In genomic region chr7:157616931-157617330, GRCh38 we compare ENCODE assay signal across 26 cellular contexts.
"Had no signal": no experiment of that assay in that cellular context is flagged by ENCODE, and none has a peak within 500 bp of the region (broad histone marks: within the 10 kb centered on the region; RNA-seq: fewer than 3 reads in every experiment).

No MANE protein-coding gene starts in this region.

- H3K9me3 Mint-ChIP-seq: naive thymus-derived CD8-positive, alpha-beta T cell; natural killer cell treated with Interleukin-12 subunit alpha and Interleukin-12 subunit beta and Interleukin-15 and Interleukin-18, amount 100 ng/mL, for 72 hours; neural progenitor cell; stimulated activated effector memory CD8-positive, alpha-beta T cell treated with anti-CD3 and anti-CD28 coated beads, Interleukin-12 subunit alpha, Interleukin-12 subunit beta, amount 100 ng/mL, for 72 hours; stimulated activated naive CD8-positive, alpha-beta T cell treated with anti-CD3 and anti-CD28 coated beads, Interleukin-15, Interleukin-2, amounts not matched to agents 100 ng/mL and 50 ng/mL, for 24 hours had no signal

- H3K27me3 ChIP-seq: pancreas, right lobe of liver, sigmoid colon, thyroid gland, vagina had no signal

- ATAC-seq: naive thymus-derived CD8-positive, alpha-beta T cell; natural killer cell treated with Interleukin-12 subunit alpha and Interleukin-12 subunit beta and Interleukin-15 and Interleukin-18, amount 100 ng/mL, for 72 hours; pancreas; psoas muscle; right cardiac atrium; right lobe of liver; stimulated activated effector memory CD8-positive, alpha-beta T cell treated with anti-CD3 and anti-CD28 coated beads, Interleukin-12 subunit alpha, Interleukin-12 subunit beta, amount 100 ng/mL, for 72 hours; stimulated activated naive B cell treated with anti-CD40 and anti-IgM and Interleukin-4, amounts not matched to agents 10 μg/mL and 1 μg/mL and 100 μg/mL, for 72 hours had no signal

- H3K27me3 Mint-ChIP-seq: naive thymus-derived CD8-positive, alpha-beta T cell; stimulated activated naive CD8-positive, alpha-beta T cell treated with anti-CD3 and anti-CD28 coated beads, Interleukin-15, Interleukin-2, amounts not matched to agents 100 ng/mL and 50 ng/mL, for 24 hours had no signal

- H3K27ac ChIP-seq: neural progenitor cell, pancreas, psoas muscle, right lobe of liver, sigmoid colon, thoracic aorta, thyroid gland, upper lobe of left lung, vagina had no signal

- H3K4me2 ChIP-seq: neural progenitor cell had no signal

- H3K4me3 ChIP-seq: neural progenitor cell, pancreas, psoas muscle, right lobe of liver, sigmoid colon, stomach, thoracic aorta, thyroid gland, tibial nerve, upper lobe of left lung, vagina had no signal

- DNase-seq: naive thymus-derived CD8-positive, alpha-beta T cell; nephron progenitor cell; psoas muscle; right cardiac atrium; right lobe of liver; sigmoid colon; small intestine; stimulated activated CD4-positive, alpha-beta T cell treated with anti-CD3 and anti-CD28 coated beads, Interleukin-15, amount 100 ng/mL, for 24 hours; stimulated activated CD4-positive, alpha-beta T cell treated with anti-CD3 and anti-CD28 coated beads, Interleukin-2, amount 100 ng/mL, for 24 hours; stimulated activated CD4-positive, alpha-beta T cell treated with anti-CD3 and anti-CD28 coated beads, Interleukin-2, amount 100 ng/mL, for 48 hours; stimulated activated CD4-positive, alpha-beta T cell treated with anti-CD3 and anti-CD28 coated beads, Interleukin-4, amount 100 ng/mL, for 24 hours; stimulated activated naive B cell treated with anti-CD40 and anti-IgM and Interleukin-4, amounts not matched to agents 10 μg/mL and 1 μg/mL and 100 μg/mL, for 72 hours; stimulated activated naive CD4-positive, alpha-beta T cell treated with Interleukin-2 at 50 U/mL for 16 hours; stomach; trophoblast cell had no signal

- H3K4me3 Mint-ChIP-seq: naive thymus-derived CD8-positive, alpha-beta T cell; natural killer cell treated with Interleukin-12 subunit alpha and Interleukin-12 subunit beta and Interleukin-15 and Interleukin-18, amount 100 ng/mL, for 72 hours; nephron progenitor cell; neural progenitor cell; stimulated activated effector memory CD8-positive, alpha-beta T cell treated with anti-CD3 and anti-CD28 coated beads, Interleukin-12 subunit alpha, Interleukin-12 subunit beta, amount 100 ng/mL, for 72 hours; stimulated activated naive B cell treated with anti-CD40 and anti-IgM and Interleukin-4, amounts not matched to agents 10 μg/mL and 1 μg/mL and 100 μg/mL, for 72 hours; stimulated activated naive CD8-positive, alpha-beta T cell treated with anti-CD3 and anti-CD28 coated beads, Interleukin-15, Interleukin-2, amounts not matched to agents 100 ng/mL and 50 ng/mL, for 24 hours had no signal

- H3K9me3 ChIP-seq: pancreas, psoas muscle, right lobe of liver, sigmoid colon, stomach, thoracic aorta, thyroid gland, upper lobe of left lung, vagina had no signal

- H3K27ac Mint-ChIP-seq: natural killer cell treated with Interleukin-12 subunit alpha and Interleukin-12 subunit beta and Interleukin-15 and Interleukin-18, amount 100 ng/mL, for 72 hours; nephron progenitor cell; neural progenitor cell; progenitor cell of endocrine pancreas; stimulated activated effector memory CD8-positive, alpha-beta T cell treated with anti-CD3 and anti-CD28 coated beads, Interleukin-12 subunit alpha, Interleukin-12 subunit beta, amount 100 ng/mL, for 72 hours; stimulated activated naive B cell treated with anti-CD40 and anti-IgM and Interleukin-4, amounts not matched to agents 10 μg/mL and 1 μg/mL and 100 μg/mL, for 72 hours; stimulated activated naive CD8-positive, alpha-beta T cell treated with anti-CD3 and anti-CD28 coated beads, Interleukin-15, Interleukin-2, amounts not matched to agents 100 ng/mL and 50 ng/mL, for 24 hours had no signal

- H2AFZ ChIP-seq: neural progenitor cell had no signal

- H3K36me3 ChIP-seq: neural progenitor cell, pancreas, right lobe of liver, sigmoid colon, thoracic aorta, thyroid gland, tibial nerve, upper lobe of left lung, vagina had no signal

- H3K36me3 Mint-ChIP-seq: naive thymus-derived CD8-positive, alpha-beta T cell; natural killer cell treated with Interleukin-12 subunit alpha and Interleukin-12 subunit beta and Interleukin-15 and Interleukin-18, amount 100 ng/mL, for 72 hours; stimulated activated effector memory CD8-positive, alpha-beta T cell treated with anti-CD3 and anti-CD28 coated beads, Interleukin-12 subunit alpha, Interleukin-12 subunit beta, amount 100 ng/mL, for 72 hours; stimulated activated naive B cell treated with anti-CD40 and anti-IgM and Interleukin-4, amounts not matched to agents 10 μg/mL and 1 μg/mL and 100 μg/mL, for 72 hours had no signal

- H3K4me1 ChIP-seq: neural progenitor cell, pancreas, psoas muscle had no signal
